8 cellular contexts compared by ENCODE assay signal in the genomic region with DNA sequence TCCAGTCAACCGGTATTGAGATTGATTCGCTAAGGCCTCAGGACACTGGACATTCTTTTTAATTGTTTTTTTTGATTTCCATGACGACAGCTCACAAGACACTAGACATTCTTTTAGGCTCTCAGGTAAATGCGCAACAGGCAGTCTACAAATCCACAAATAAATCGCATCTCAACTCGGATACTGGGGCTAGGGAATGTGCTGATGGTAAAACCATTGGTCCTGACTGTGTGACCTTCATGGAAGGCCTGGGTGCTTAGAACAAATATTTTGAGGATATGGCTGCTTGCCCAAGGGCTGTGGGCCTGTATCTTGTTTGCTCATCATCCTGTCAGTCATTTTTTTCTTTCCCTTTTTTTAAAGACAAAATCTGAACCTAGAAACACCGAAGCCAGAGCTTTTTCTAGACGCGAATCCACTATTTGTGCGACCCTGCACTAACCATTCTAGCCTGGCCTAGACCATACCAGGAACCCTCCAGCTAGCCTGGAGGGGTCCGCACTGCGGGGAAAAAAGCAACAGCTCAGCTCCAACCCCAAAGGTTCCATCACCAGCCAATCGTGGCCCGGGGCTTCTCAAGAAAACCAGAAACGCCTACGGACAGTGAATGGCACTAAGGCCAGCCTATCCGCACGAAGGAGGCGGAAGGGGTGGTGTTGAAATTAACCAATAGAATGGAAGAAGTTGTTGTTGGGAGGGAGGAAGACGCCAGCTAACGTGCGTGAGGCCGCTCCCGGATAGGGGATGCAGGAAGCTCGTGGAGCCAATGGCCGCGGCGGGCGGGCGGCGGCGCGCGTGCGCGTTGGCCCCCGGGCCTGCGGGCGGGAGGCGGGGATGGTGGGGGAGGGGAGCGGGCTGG. TPM values are rescaled to one million over a fixed set of nuclear protein-coding genes. Genes with fewer than 3 reads are reported as not detected.
DNase-seq lines count a peak whose midpoint lies in the region; ATAC-seq and TF ChIP-seq lines count a peak whose summit lies in the region.

No MANE protein-coding gene starts in this region.

- no peaks in the 10 kb centered on the region for H3K27me3 ChIP-seq in left lung

- TF ChIP-seq CTCF in CD14-positive monocyte (IDR thresholded peaks at IDR 0.05): no peak
- no peak for TF ChIP-seq CTCF in left lung (IDR thresholded peaks at IDR 0.05)

- H3K4me1 Mint-ChIP-seq in CD14-positive monocyte: peaks cover 44% of the 10 kb centered on the region
- H3K4me1 Mint-ChIP-seq in dendritic cell treated with granulocyte-macrophage colony-stimulating factor and Interleukin-4, amounts not matched to agents 40 ng/mL and 50 ng/mL, for 4 days (ENCODE audit: low read depth): peaks cover 46% of the 10 kb centered on the region

- peak overlapping the region; percentile 24 to 78 for H3K4me3 ChIP-seq in left lung

- H3K4me1 ChIP-seq in left lung: peaks cover 14 to 36% of the 10 kb centered on the region in 2 donors

- H3K9me3 Mint-ChIP-seq in CD14-positive monocyte: peaks cover 0 to 2% (median 0%) of the 10 kb centered on the region in 7 donors
- H3K9me3 Mint-ChIP-seq in dendritic cell treated with granulocyte-macrophage colony-stimulating factor and Interleukin-4, amounts not matched to agents 40 ng/mL and 50 ng/mL, for 4 days: no peaks in the 10 kb centered on the region

- H3K36me3 ChIP-seq in left lung: peaks cover 0 to 16% of the 10 kb centered on the region in 2 donors

- intact Hi-C loops in CD14-positive monocyte (cut with micrococcal nuclease): loop anchor here (2.0 to 5.0 kb wide), 4 partner anchors 19 to 75 kb away; a partner anchor contains a TSS
- intact Hi-C loops in dendritic cell treated with granulocyte-macrophage colony-stimulating factor and Interleukin-4, amounts not matched to agents 40 ng/mL and 50 ng/mL, for 4 days (cut with micrococcal nuclease): loop anchor here (1.0 to 5.0 kb wide), 2 partner anchors 35 to 73 kb away; no protein-coding TSS in a partner anchor
- intact Hi-C loops in left lung (cut with DNase I): no loop called here

- DNase-seq in CD14-positive monocyte (ENCODE audit: low spot score) (peak; percentile 99), NCI-H748 (lab: John Stamatoyannopoulos, UW; ENCODE audit: unreplicated experiment) (peak; percentile 98), left lung (peak; percentile 99)
- DNase-seq in activated CD4-positive, alpha-beta T cell treated with anti-CD3 and anti-CD28 coated beads, Interleukin-2, amount 50 U/mL, for 24 hours (ENCODE audit: low read depth in 1 of 2, low spot score in 1 of 2): peak; percentile 95 to 97
- peak; percentile 96 for DNase-seq in stimulated activated CD4-positive, alpha-beta T cell treated with anti-CD3 and anti-CD28 coated beads, Interleukin-2, amount 100 ng/mL, for 4 hours (ENCODE audit: low read depth)

- peak overlapping the region; percentile 98 to 99 (median 99) for H3K27ac Mint-ChIP-seq in CD14-positive monocyte
- peak overlapping the region; percentile 98 for H3K27ac Mint-ChIP-seq in dendritic cell treated with granulocyte-macrophage colony-stimulating factor and Interleukin-4, amounts not matched to agents 40 ng/mL and 50 ng/mL, for 4 days

- H3K27me3 Mint-ChIP-seq in CD14-positive monocyte (ENCODE audit: low read depth in 3 of 3): no peaks in the 10 kb centered on the region
- peaks cover 3% of the 10 kb centered on the region for H3K27me3 Mint-ChIP-seq in dendritic cell treated with granulocyte-macrophage colony-stimulating factor and Interleukin-4, amounts not matched to agents 40 ng/mL and 50 ng/mL, for 4 days

- peaks cover 26 to 29% of the 10 kb centered on the region in 2 donors for H3K36me3 Mint-ChIP-seq in CD14-positive monocyte
- peaks cover 43% of the 10 kb centered on the region for H3K36me3 Mint-ChIP-seq in dendritic cell treated with granulocyte-macrophage colony-stimulating factor and Interleukin-4, amounts not matched to agents 40 ng/mL and 50 ng/mL, for 4 days (ENCODE audit: low read depth)

- peak; percentile 96 for ATAC-seq in GM19395 (IDR thresholded peaks at IDR 0.05; ENCODE audit: unreplicated experiment)
- peak; percentile 93 for ATAC-seq in HG03558 (IDR thresholded peaks at IDR 0.05; ENCODE audit: extremely low read depth, unreplicated experiment)
- peak; percentile 86 for ATAC-seq in left lung

- H3K4me3 Mint-ChIP-seq in CD14-positive monocyte: peak overlapping the region; percentile 84 to 93
- H3K4me3 Mint-ChIP-seq in dendritic cell treated with granulocyte-macrophage colony-stimulating factor and Interleukin-4, amounts not matched to agents 40 ng/mL and 50 ng/mL, for 4 days: peak overlapping the region; percentile 80

- no peaks in the 10 kb centered on the region for H3K9me3 ChIP-seq in left lung

- peak overlapping the region; percentile 100 for H3K27ac ChIP-seq in left lung

RNA-seq across cellular contexts. Expression of a gene that starts 18.1 kb away (rescaled TPM):
- 10 to 100 TPM in 1 of 2 donors, 1 to 10 TPM in 1; 9.6 to 11.4 TPM for polyA plus RNA-seq in CD14-positive monocyte
- 100 to 1,000 TPM; 128 to 135 TPM for total RNA-seq in left lung

Comparison
In these comparisons a context has a peak if more than half of its experiments do, and no peak if none do; other contexts are left out.
1. Peak in every context shown above with its lines: DNase-seq, ATAC-seq, H3K4me3 ChIP-seq and H3K27ac ChIP-seq.
2. intact Hi-C loops: an anchor here in CD14-positive monocyte (2.0 to 5.0 kb wide) and dendritic cell treated with granulocyte-macrophage colony-stimulating factor and Interleukin-4, amounts not matched to agents 40 ng/mL and 50 ng/mL, for 4 days (1.0 to 5.0 kb wide); none called in left lung.